In the genomic region with DNA sequence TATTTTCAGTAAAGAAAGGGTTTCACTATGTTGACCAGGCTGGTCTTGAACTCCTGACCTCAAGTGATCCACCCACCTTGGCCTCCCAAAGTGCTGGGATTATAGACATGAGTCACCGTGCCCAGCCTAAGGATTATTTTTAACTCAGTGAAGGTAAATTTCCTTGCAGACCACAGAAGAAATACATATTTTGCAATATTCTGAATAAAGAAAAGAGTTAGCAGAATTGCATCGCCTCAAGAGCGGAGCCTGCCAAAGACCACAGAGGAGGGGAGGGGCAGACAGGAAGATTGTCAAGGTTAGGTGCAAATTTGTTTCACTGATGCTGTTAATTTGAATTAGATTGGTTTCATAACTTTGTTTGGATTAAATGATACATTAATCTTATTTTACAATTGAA, we compare ENCODE assay signal across 20 cellular contexts. TPM values are rescaled to one million over a fixed set of nuclear protein-coding genes. Genes with fewer than 3 reads are reported as not detected.
DNase-seq lines count a peak whose midpoint lies in the region; ATAC-seq and TF ChIP-seq lines count a peak whose summit lies in the region.
"Had no signal": no experiment of that assay in that cellular context is flagged by ENCODE, and none has a peak within 500 bp of the region (broad histone marks: within the 10 kb centered on the region; RNA-seq: fewer than 3 reads in every experiment).

No MANE protein-coding gene starts in this region.

- no peaks in the 10 kb centered on the region for H3K4me1 ChIP-seq in transverse colon
- H3K4me1 ChIP-seq: BLaER1 had no signal

- H3K27me3 ChIP-seq in transverse colon: no peaks in the 10 kb centered on the region
- H3K27me3 ChIP-seq: BLaER1 had no signal

- no peak for ATAC-seq in HG02870 (IDR thresholded peaks at IDR 0.05; ENCODE audit: unreplicated experiment)
- ATAC-seq: Right ventricle myocardium inferior, SK-N-SH treated with all-trans-retinoic acid at 6 μM for 48 hours had no signal

- peak; percentile 62 for DNase-seq in NK-92 treated with Interleukin-12 subunit alpha and Interleukin-12 subunit beta, amount 100 ng/mL, for 24 hours (lab: John Stamatoyannopoulos, UW)
- DNase-seq in NK-92 (lab: John Stamatoyannopoulos, UW; ENCODE audit: unreplicated experiment) (no peak), MV-4-11 (lab: John Stamatoyannopoulos, UW) (peak; percentile 43), amniotic epithelial cell (ENCODE audit: low read depth) (peak; percentile 77), iris pigment epithelial cell (ENCODE audit: low read depth) (peak; percentile 59), NCI-H510A (lab: John Stamatoyannopoulos, UW) (no peak), transverse colon (no peak)
- DNase-seq: EL, H9, Kasumi-1, NCI-H1105, NCI-H1694 treated with DMSO at 0.1 percent for 48 hours, NCI-H446 treated with DMSO at 0.1 percent for 48 hours, NCI-H82, PC-9 had no signal

- no peak overlapping the region for H3K4me3 ChIP-seq in transverse colon
- H3K4me3 ChIP-seq: BLaER1, PC-9 had no signal

- no peak for TF ChIP-seq EP300 in transverse colon (IDR thresholded peaks at IDR 0.05; ENCODE audit: low read depth)

- TF ChIP-seq POLR2A in transverse colon (IDR thresholded peaks at IDR 0.05): no peak

- 87 to 88% methylated on average over 3 of the region's 3 CpGs for WGBS in transverse colon (ENCODE audit: low coverage in 1 of 2), 2 donors

- in situ Hi-C loops in transverse colon (cut with MboI; ENCODE audit: low pct_ligation_motif_present in 1 of 4, low pct_unique_long_range_greater_than_20kb in 1 of 4, low sequenced_read_pairs in 3 of 4): loop anchor here in 2 of 4 donors (10.0 kb wide), 1 partner anchor 471 kb away; no protein-coding TSS in a partner anchor

- H3K9me3 ChIP-seq in transverse colon: no peaks in the 10 kb centered on the region

- H3K27ac ChIP-seq in transverse colon: no peak overlapping the region
- H3K27ac ChIP-seq: 22Rv1, BLaER1, PC-9 had no signal

- TF ChIP-seq CTCF in transverse colon (IDR thresholded peaks at IDR 0.05): no peak

- H3K36me3 ChIP-seq in transverse colon: no peaks in the 10 kb centered on the region
- H3K36me3 ChIP-seq: BLaER1 had no signal

- intact Hi-C loops in transverse colon (cut with DNase I; ENCODE audit: low total_unique reads): no loop called here

RNA-seq across cellular contexts. Expression of a gene that starts 47.4 kb away (rescaled TPM):
- total RNA-seq in transverse colon: 100 to 1,000 TPM; 170 to 272 (median 224) TPM

Comparison
In these comparisons a context has a peak if more than half of its experiments do, and no peak if none do; other contexts are left out.
1. DNase-seq: peak in NK-92 treated with Interleukin-12 subunit alpha and Interleukin-12 subunit beta, amount 100 ng/mL, for 24 hours (single experiment), MV-4-11 (single experiment), amniotic epithelial cell (single experiment) and iris pigment epithelial cell (single experiment); none in NK-92 (single experiment), NCI-H510A (single experiment) and transverse colon (single experiment).